In the genomic region with DNA sequence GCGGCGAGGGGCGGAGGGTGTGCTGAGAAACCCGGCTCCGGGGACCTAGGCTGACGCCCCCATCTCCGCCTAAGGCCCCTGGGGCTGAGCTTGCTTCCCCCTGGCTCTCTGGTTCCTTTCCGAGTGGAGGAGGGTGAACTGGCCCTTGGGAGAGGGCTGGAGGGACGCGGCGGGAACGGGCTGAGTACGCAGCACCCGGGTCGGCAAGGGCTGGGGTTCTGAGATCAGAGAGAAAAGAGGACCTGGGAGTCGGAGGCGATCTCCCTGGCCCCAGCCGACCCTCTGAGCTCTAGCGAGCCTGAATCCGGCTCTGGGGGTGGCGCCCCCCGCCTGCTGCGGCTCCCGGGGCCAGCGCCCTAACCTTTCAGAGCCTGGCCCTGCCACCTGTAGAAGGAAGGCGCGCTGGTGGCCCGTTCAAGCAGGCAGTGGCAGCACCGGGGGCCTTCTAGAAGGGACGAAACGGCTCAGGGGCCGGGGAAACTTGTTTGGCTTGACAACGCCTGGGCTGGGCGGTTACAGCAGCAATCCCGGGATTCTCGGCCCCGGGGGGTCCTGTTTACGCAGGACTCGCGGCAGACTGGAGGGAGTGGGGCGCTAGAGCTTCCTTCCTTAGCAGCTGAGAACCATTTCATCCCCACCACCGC, we compare ENCODE assay signal across 9 cellular contexts.
DNase-seq lines count a peak whose midpoint lies in the region; ATAC-seq and TF ChIP-seq lines count a peak whose summit lies in the region.
"Had no signal": no experiment of that assay in that cellular context is flagged by ENCODE, and none has a peak within 500 bp of the region (broad histone marks: within the 10 kb centered on the region; RNA-seq: fewer than 3 reads in every experiment).

No MANE protein-coding gene starts in this region.

- H3K4me3 ChIP-seq in BLaER1 (peak overlapping the region; percentile 57), dorsolateral prefrontal cortex (peak overlapping the region in 53 of 59 donors; percentile 6 to 65 (median 44)), prostate gland (peak overlapping the region in 1 of 2 donors; percentile 22)
- H3K4me3 ChIP-seq: GM12878 had no signal

- H4K20me1 ChIP-seq in BLaER1, result peaks cover 34% of the 10 kb centered on the region

- H3K27ac ChIP-seq in BLaER1 (no peak overlapping the region), dorsolateral prefrontal cortex (peak overlapping the region in 39 of 59 donors; percentile 8 to 83 (median 61)), prostate gland (no peak overlapping the region)

- no peak for TF ChIP-seq CTCF in dorsolateral prefrontal cortex (IDR thresholded peaks at IDR 0.05 in 54 of 56, conservative IDR thresholded peaks at IDR 0.05 in 2 of 56; ENCODE audit: low read depth in 1 of 56, partially characterized antibody in 56 of 56)
- no peak for TF ChIP-seq CTCF in natural killer cell (IDR thresholded peaks at IDR 0.05)
- no peak for TF ChIP-seq CTCF in prostate gland (IDR thresholded peaks at IDR 0.05)

- ATAC-seq in naive thymus-derived CD8-positive, alpha-beta T cell, result no peak
- ATAC-seq in GM21360 (IDR thresholded peaks at IDR 0.05; ENCODE audit: unreplicated experiment) (no peak), natural killer cell (no peak), HG03469 (IDR thresholded peaks at IDR 0.05; ENCODE audit: unreplicated experiment) (no peak)

- peaks cover 25 to 75% (median 48%) of the 10 kb centered on the region in 5 donors for H3K27me3 Mint-ChIP-seq in naive thymus-derived CD8-positive, alpha-beta T cell
- peaks cover 28 to 51% of the 10 kb centered on the region in 2 donors for H3K27me3 Mint-ChIP-seq in natural killer cell (ENCODE audit: low read depth in 2 of 2)

- no peak overlapping the region for H3K9ac ChIP-seq in BLaER1

- peaks cover 0 to 2% (median 0%) of the 10 kb centered on the region in 9 donors for H3K9me3 Mint-ChIP-seq in naive thymus-derived CD8-positive, alpha-beta T cell
- no peaks in the 10 kb centered on the region for H3K9me3 Mint-ChIP-seq in natural killer cell

- peaks cover 81% of the 10 kb centered on the region for H3K27me3 ChIP-seq in BLaER1
- H3K27me3 ChIP-seq in dorsolateral prefrontal cortex, result peaks cover 0 to 77% (median 53%) of the 10 kb centered on the region in 45 donors
- H3K27me3 ChIP-seq in prostate gland (replicated peaks; ENCODE audit: insufficient read depth), result peaks cover 16% of the 10 kb centered on the region

- H3K36me3 Mint-ChIP-seq in naive thymus-derived CD8-positive, alpha-beta T cell, result no peaks in the 10 kb centered on the region
- no peaks in the 10 kb centered on the region for H3K36me3 Mint-ChIP-seq in natural killer cell

- H3K9me3 ChIP-seq in BLaER1 (no peaks in the 10 kb centered on the region), prostate gland (no peaks in the 10 kb centered on the region)

- peaks cover 19% of the 10 kb centered on the region for H3K4me1 ChIP-seq in BLaER1
- H3K4me1 ChIP-seq in prostate gland (replicated peaks), result peaks cover 9% of the 10 kb centered on the region

- WGBS in prostate gland, result 19% methylated on average over 42 of the region's 42 CpGs

- POLR2A ChIA-PET in naive thymus-derived CD8-positive, alpha-beta T cell (lab: Charles Lee), result no interaction called here

- H3K4me1 Mint-ChIP-seq in naive thymus-derived CD8-positive, alpha-beta T cell, result peaks cover 5 to 31% (median 13%) of the 10 kb centered on the region in 4 donors
- H3K4me1 Mint-ChIP-seq in natural killer cell, result peaks cover 0 to 10% of the 10 kb centered on the region in 2 donors

- peak overlapping the region in 8 of 10 donors; percentile 26 to 62 (median 56) for H3K4me3 Mint-ChIP-seq in naive thymus-derived CD8-positive, alpha-beta T cell
- H3K4me3 Mint-ChIP-seq in natural killer cell, result no peak overlapping the region

- H3K4me2 ChIP-seq in BLaER1, result peak overlapping the region; percentile 84

- intact Hi-C loops in dorsolateral prefrontal cortex (cut with DNase I) (no loop called here), natural killer cell (cut with micrococcal nuclease) (no loop called here), prostate gland (cut with DNase I) (loop anchor here (5.0 kb wide), 1 partner anchor 176 kb away; no protein-coding TSS in a partner anchor)

- no peak for TF ChIP-seq POLR2A in prostate gland (IDR thresholded peaks at IDR 0.05)

- peak; percentile 22 for DNase-seq in HT-29 (ENCODE audit: low spot score)
- no peak for DNase-seq in dorsolateral prefrontal cortex
- no peak for DNase-seq in naive thymus-derived CD8-positive, alpha-beta T cell
- DNase-seq in natural killer cell, result no peak
- DNase-seq in prostate gland (ENCODE audit: low spot score), result no peak

- H3K36me3 ChIP-seq in BLaER1 (no peaks in the 10 kb centered on the region), prostate gland (no peaks in the 10 kb centered on the region)

- no peak overlapping the region for H3K27ac Mint-ChIP-seq in naive thymus-derived CD8-positive, alpha-beta T cell
- no peak overlapping the region for H3K27ac Mint-ChIP-seq in natural killer cell

Comparison
In these comparisons a context has a peak if more than half of its experiments do, and no peak if none do; other contexts are left out.
1. H3K27ac ChIP-seq: peak in dorsolateral prefrontal cortex (39 of 59); none in BLaER1 (single experiment) and prostate gland (0 of 2).